In genomic region chr22:20242393-20243175, GRCh38 we compare ENCODE assay signal across 9 cellular contexts. TPM values are rescaled to one million over a fixed set of nuclear protein-coding genes. Genes with fewer than 3 reads are reported as not detected.
DNase-seq lines count a peak whose midpoint lies in the region; ATAC-seq, FAIRE-seq and TF ChIP-seq lines count a peak whose summit lies in the region.
"Had no signal": no experiment of that assay in that cellular context is flagged by ENCODE, and none has a peak within 500 bp of the region (broad histone marks: within the 10 kb centered on the region; RNA-seq: fewer than 3 reads in every experiment).

No MANE protein-coding gene starts in this region.

- FAIRE-seq in GM12891 (lab: Jason Lieb, UNC): peak; percentile 74
- FAIRE-seq in astrocyte (lab: Jason Lieb, UNC): no peak
- FAIRE-seq: frontal cortex had no signal

- H3K9me3 ChIP-seq in SK-N-MC (ENCODE audit: low read depth, low read length) (no peaks in the 10 kb centered on the region), astrocyte (ENCODE audit: insufficient read depth, low read depth, low read length) (no peaks in the 10 kb centered on the region)

- no peak for ATAC-seq in HG02642 (IDR thresholded peaks at IDR 0.05; ENCODE audit: poor library complexity, unreplicated experiment)

- H3K9ac ChIP-seq in SK-N-MC (ENCODE audit: insufficient read length): no peak overlapping the region
- H3K9ac ChIP-seq in astrocyte (ENCODE audit: low read length): no peak overlapping the region

- no peak overlapping the region for H3K4me2 ChIP-seq in astrocyte (ENCODE audit: low read length)

- H3K4me3 Mint-ChIP-seq in astrocyte (ENCODE audit: unreplicated experiment) (no peak overlapping the region), nephron progenitor cell (peak overlapping the region; percentile 30)
- H3K4me3 Mint-ChIP-seq: naive B cell had no signal

- H3K9me3 Mint-ChIP-seq in astrocyte (ENCODE audit: unreplicated experiment): no peaks in the 10 kb centered on the region
- no peaks in the 10 kb centered on the region for H3K9me3 Mint-ChIP-seq in nephron progenitor cell
- H3K9me3 Mint-ChIP-seq: naive B cell had no signal

- H3K79me2 ChIP-seq in astrocyte (ENCODE audit: insufficient read depth, low read length): no peaks in the 10 kb centered on the region

- in situ Hi-C loops in KBM-7 (cut with MboI; ENCODE audit: low pct_unique_long_range_greater_than_20kb, low sequenced_read_pairs): no loop called here

- H3K27me3 ChIP-seq in astrocyte (ENCODE audit: insufficient read depth, low read length): no peaks in the 10 kb centered on the region

- TF ChIP-seq POLR2A in GM12891 (IDR thresholded peaks at IDR 0.05; ENCODE audit: low read depth, low read length): no peak

- no peaks in the 10 kb centered on the region; the same call in 1 of the 2 replicates for H3K36me3 ChIP-seq in SK-N-MC (ENCODE audit: insufficient read depth, low read length)
- no peaks in the 10 kb centered on the region for H3K36me3 ChIP-seq in astrocyte (ENCODE audit: insufficient read depth, low read length)

- H3K36me3 Mint-ChIP-seq in astrocyte (ENCODE audit: low read depth, unreplicated experiment): no peaks in the 10 kb centered on the region
- H3K36me3 Mint-ChIP-seq in nephron progenitor cell (ENCODE audit: low read depth): no peaks in the 10 kb centered on the region
- H3K36me3 Mint-ChIP-seq: naive B cell had no signal

- H3K4me1 ChIP-seq in astrocyte (ENCODE audit: insufficient read depth, low read length): peaks cover 35% of the 10 kb centered on the region

- H4K20me1 ChIP-seq in astrocyte (ENCODE audit: insufficient read depth, low read length): no peaks in the 10 kb centered on the region

- no peak for TF ChIP-seq CTCF in astrocyte (IDR thresholded peaks at IDR 0.05; ENCODE audit: insufficient read depth, low read depth, low read length)
- TF ChIP-seq CTCF in nephron progenitor cell (IDR thresholded peaks at IDR 0.05): no peak

- H2AFZ ChIP-seq in astrocyte (ENCODE audit: low read depth, low read length): no peak overlapping the region

- H3K27me3 Mint-ChIP-seq in astrocyte (ENCODE audit: low read depth, unreplicated experiment): peaks cover 2% of the 10 kb centered on the region
- no peaks in the 10 kb centered on the region for H3K27me3 Mint-ChIP-seq in nephron progenitor cell (ENCODE audit: low read depth, poor library complexity)

- H3K4me3 ChIP-seq in SK-N-MC (no peak overlapping the region), astrocyte (ENCODE audit: insufficient read depth, low read depth, low read length) (no peak overlapping the region)

- H3K4me1 Mint-ChIP-seq in astrocyte (ENCODE audit: low read depth, unreplicated experiment) (peaks cover 22% of the 10 kb centered on the region), nephron progenitor cell (peaks cover 76% of the 10 kb centered on the region)

- no peak for DNase-seq in GM12891 (ENCODE audit: insufficient read length, low spot score)
- DNase-seq in SK-N-MC (ENCODE audit: low read depth, low spot score): no peak
- no peak for DNase-seq in astrocyte (ENCODE audit: low read depth)
- DNase-seq in nephron progenitor cell: no peak
- DNase-seq in stimulated activated CD4-positive, alpha-beta T cell treated with anti-CD3 and anti-CD28 coated beads, Interleukin-15, amount 100 ng/mL, for 24 hours: no peak
- DNase-seq in KBM-7: no peak
- DNase-seq: naive B cell had no signal

- peak overlapping the region; percentile 53 for H3K27ac Mint-ChIP-seq in astrocyte (ENCODE audit: unreplicated experiment)
- H3K27ac Mint-ChIP-seq in nephron progenitor cell: no peak overlapping the region

- H3K27ac ChIP-seq in SK-N-MC (peak overlapping the region; percentile 67; the same call in 1 of the 2 replicates), astrocyte (ENCODE audit: low read depth, low read length) (no peak overlapping the region)

TF ChIP-seq in GM12891, 5 proteins besides CTCF, POLR2A, EP300 and RAD21:
- TF ChIP-seq POU2F2 (IDR thresholded peaks at IDR 0.05; ENCODE audit: low read depth, low read length): no peak
- no peak for TF ChIP-seq POLR2AphosphoS5 (IDR thresholded peaks at IDR 0.05; ENCODE audit: low read depth, low read length)
- TF ChIP-seq PAX5 (IDR thresholded peaks at IDR 0.05; ENCODE audit: insufficient read depth, low read length, severe bottlenecking): no peak
- TF ChIP-seq TAF1 (IDR thresholded peaks at IDR 0.05; ENCODE audit: low read depth, low read length): no peak
- no peak for TF ChIP-seq SPI1 (IDR thresholded peaks at IDR 0.05; ENCODE audit: low read depth, low read length)

RNA-seq across cellular contexts. Expression of gene RTN4R, which starts 25.5 kb away (rescaled TPM):
- 0.35 TPM for polyA plus RNA-seq in GM12891 (2012; ENCODE audit: low read depth, missing spikeins)
- total RNA-seq in astrocyte: 1.9 and 2.9 TPM in 2 replicates
